11 cellular contexts compared by ENCODE assay signal in genomic region chr6:16437984-16438383, GRCh38.
DNase-seq lines count a peak whose midpoint lies in the region; ATAC-seq lines count a peak whose summit lies in the region.
"Had no signal": no experiment of that assay in that cellular context is flagged by ENCODE, and none has a peak within 500 bp of the region (broad histone marks: within the 10 kb centered on the region; RNA-seq: fewer than 3 reads in every experiment).

No MANE protein-coding gene starts in this region.

- POLR2A ChIA-PET in activated CD4-positive, alpha-beta T cell treated with anti-CD3 and anti-CD28 coated beads for 36 hours (lab: Charles Lee), result interaction anchor here (0.6 to 0.7 kb wide), 2 partner anchors 17 kb away, joined by 3 read pairs; no protein-coding TSS in a partner anchor

- intact Hi-C loops in activated CD4-positive, alpha-beta T cell treated with anti-CD3 and anti-CD28 coated beads for 36 hours (cut with DNase I, micrococcal nuclease), result loop anchor here (2.0 to 5.0 kb wide), 2 partner anchors 34 to 45 kb away; no protein-coding TSS in a partner anchor

- peak; percentile 63 for ATAC-seq in activated CD4-positive, alpha-beta T cell treated with anti-CD3 and anti-CD28 coated beads for 36 hours
- peak; percentile 55 for ATAC-seq in effector memory CD8-positive, alpha-beta T cell (replicated peaks)

- peaks cover 20% of the 10 kb centered on the region for H3K36me3 Mint-ChIP-seq in activated CD4-positive, alpha-beta T cell treated with anti-CD3 and anti-CD28 coated beads for 36 hours (ENCODE audit: low read depth)
- peaks cover 33% of the 10 kb centered on the region for H3K36me3 Mint-ChIP-seq in effector memory CD8-positive, alpha-beta T cell (ENCODE audit: insufficient read depth)

- H3K9me3 Mint-ChIP-seq in activated CD4-positive, alpha-beta T cell treated with anti-CD3 and anti-CD28 coated beads for 36 hours (ENCODE audit: low read depth), result no peaks in the 10 kb centered on the region
- H3K9me3 Mint-ChIP-seq in effector memory CD8-positive, alpha-beta T cell, result no peaks in the 10 kb centered on the region

- peak; percentile 56 for DNase-seq in activated CD4-positive, alpha-beta T cell treated with anti-CD3 and anti-CD28 coated beads for 36 hours
- DNase-seq in activated CD4-positive, alpha-beta T cell treated with anti-CD3 and anti-CD28 coated beads for 1 hour, result no peak
- DNase-seq in activated CD4-positive, alpha-beta T cell treated with anti-CD3 and anti-CD28 coated beads, Interleukin-2, amount 50 U/mL, for 1 hour, result peak; percentile 35
- DNase-seq in effector memory CD8-positive, alpha-beta T cell, result peak in 2 of 3 experiments; percentile 19 to 36
- DNase-seq in stimulated activated CD8-positive, alpha-beta memory T cell treated with anti-CD3 and anti-CD28 coated beads, Interleukin-4, amount 100 ng/mL, for 48 hours, result peak; percentile 50
- DNase-seq in NCI-H2227 treated with DMSO at 0.1 percent for 48 hours (lab: John Stamatoyannopoulos, UW) (no peak), Kasumi-1 (lab: John Stamatoyannopoulos, UW) (no peak), germinal center (ENCODE audit: low spot score) (no peak)
- DNase-seq: GDM1, NCI-H1105 treated with DMSO at 0.1 percent for 48 hours, NCI-H345 had no signal

- CTCF ChIA-PET in activated CD4-positive, alpha-beta T cell treated with anti-CD3 and anti-CD28 coated beads for 36 hours (lab: Charles Lee), result interaction anchor here (0.6 to 1.2 kb wide), 6 partner anchors 10 to 167 kb away, joined by 3 to 7 read pairs (median 4); no protein-coding TSS in a partner anchor

- peak overlapping the region; percentile 93 for H3K27ac Mint-ChIP-seq in activated CD4-positive, alpha-beta T cell treated with anti-CD3 and anti-CD28 coated beads for 36 hours
- H3K27ac Mint-ChIP-seq in effector memory CD8-positive, alpha-beta T cell, result peak overlapping the region; percentile 86 to 99

- peak overlapping the region; percentile 74 for H3K4me3 Mint-ChIP-seq in activated CD4-positive, alpha-beta T cell treated with anti-CD3 and anti-CD28 coated beads for 36 hours
- peak overlapping the region; percentile 74 to 84 for H3K4me3 Mint-ChIP-seq in effector memory CD8-positive, alpha-beta T cell

- H3K4me1 Mint-ChIP-seq in activated CD4-positive, alpha-beta T cell treated with anti-CD3 and anti-CD28 coated beads for 36 hours, result peaks cover 69% of the 10 kb centered on the region
- H3K4me1 Mint-ChIP-seq in effector memory CD8-positive, alpha-beta T cell (ENCODE audit: low read depth in 2 of 2), result peaks cover 41 to 77% of the 10 kb centered on the region in 2 donors

- H3K27me3 Mint-ChIP-seq in activated CD4-positive, alpha-beta T cell treated with anti-CD3 and anti-CD28 coated beads for 36 hours, result no peaks in the 10 kb centered on the region
- H3K27me3 Mint-ChIP-seq in effector memory CD8-positive, alpha-beta T cell, result no peaks in the 10 kb centered on the region

Comparison
In these comparisons a context has a peak if more than half of its experiments do, and no peak if none do; other contexts are left out.
1. DNase-seq: peak in activated CD4-positive, alpha-beta T cell treated with anti-CD3 and anti-CD28 coated beads for 36 hours (single experiment), activated CD4-positive, alpha-beta T cell treated with anti-CD3 and anti-CD28 coated beads, Interleukin-2, amount 50 U/mL, for 1 hour (single experiment), effector memory CD8-positive, alpha-beta T cell (2 of 3) and stimulated activated CD8-positive, alpha-beta memory T cell treated with anti-CD3 and anti-CD28 coated beads, Interleukin-4, amount 100 ng/mL, for 48 hours (single experiment); none in activated CD4-positive, alpha-beta T cell treated with anti-CD3 and anti-CD28 coated beads for 1 hour (single experiment), NCI-H2227 treated with DMSO at 0.1 percent for 48 hours (single experiment), Kasumi-1 (0 of 2) and germinal center (single experiment).